In genomic region chr4:128810331-128810870, GRCh38 we compare ENCODE assay signal across 1 cellular context.
TF ChIP-seq lines count a peak whose summit lies in the region.

No MANE protein-coding gene starts in this region.

TF ChIP-seq in GM12878, 131 proteins besides CTCF, POLR2A, EP300 and RAD21 (continued from another document):
- no peak for TF ChIP-seq NFIC (IDR thresholded peaks at IDR 0.05; ENCODE audit: low read depth, low read length)
- 0 out of 2 replicates have a peak, but pooled peaks have one; percentile 29 for TF ChIP-seq ATF7 (IDR thresholded peaks at IDR 0.05; ENCODE audit: low read depth)
- TF ChIP-seq ZNF384 (IDR thresholded peaks at IDR 0.05; ENCODE audit: borderline replicate concordance, low read depth, low read length), result peak; percentile 61
- peak; percentile 47; the same call in 1 of the 2 replicates for TF ChIP-seq POLR2AphosphoS5 (IDR thresholded peaks at IDR 0.05; ENCODE audit: low read length)
- TF ChIP-seq STAT3 (IDR thresholded peaks at IDR 0.05; ENCODE audit: low read depth, low read length), result no peak
- peak; percentile 27; the same call in 1 of the 2 replicates for TF ChIP-seq TAF1 (IDR thresholded peaks at IDR 0.05; ENCODE audit: borderline replicate concordance, low read depth, low read length)
- 0 out of 2 replicates have a peak, but pooled peaks have one; percentile 12 for TF ChIP-seq ZBED1 (IDR thresholded peaks at IDR 0.05; ENCODE audit: borderline replicate concordance)
- TF ChIP-seq PKNOX1 (IDR thresholded peaks at IDR 0.05), result 0 out of 2 replicates have a peak, but pooled peaks have one; percentile 20
- peak; percentile 52; the same call in 1 of the 2 replicates for TF ChIP-seq CBFB (IDR thresholded peaks at IDR 0.05; ENCODE audit: low read depth)
- no peak for TF ChIP-seq HCFC1 (IDR thresholded peaks at IDR 0.05; ENCODE audit: low read length)
- TF ChIP-seq SMAD1 (IDR thresholded peaks at IDR 0.05; ENCODE audit: low read depth, partially characterized antibody), result peak; percentile 34
